1 cellular context compared by ENCODE assay signal in the genomic region with DNA sequence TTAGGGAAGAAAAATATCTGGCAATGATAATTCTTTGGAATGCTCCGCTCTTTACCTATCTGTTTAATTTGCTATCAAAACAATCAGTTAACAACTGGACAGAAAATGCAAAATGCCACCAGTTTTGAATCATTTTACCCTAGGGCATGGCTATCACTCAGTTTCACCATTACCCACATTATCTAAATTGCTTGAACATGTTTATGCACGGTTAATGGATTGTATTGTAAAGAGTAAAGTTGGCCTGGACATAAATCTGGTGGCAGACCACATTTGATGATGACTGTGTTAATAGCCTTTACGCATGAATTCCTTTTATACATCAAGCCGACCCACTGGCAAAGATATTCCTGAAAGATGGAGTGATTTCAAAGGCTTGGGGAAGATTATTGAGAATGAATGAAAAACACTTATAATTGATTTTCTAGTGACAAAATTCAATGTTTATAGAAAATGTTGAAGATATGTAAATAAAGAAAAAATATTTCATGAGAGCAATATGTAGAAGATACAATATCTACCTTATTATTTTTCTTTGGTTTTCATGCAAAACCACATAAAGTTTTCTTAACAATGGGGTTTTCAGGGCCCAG.
TF ChIP-seq lines count a peak whose summit lies in the region.

No MANE protein-coding gene starts in this region.

TF ChIP-seq in HEK293, 187 proteins besides CTCF, POLR2A, EP300 and RAD21 (continued from another document and continues in another):
- TF ChIP-seq, protein P1, sequence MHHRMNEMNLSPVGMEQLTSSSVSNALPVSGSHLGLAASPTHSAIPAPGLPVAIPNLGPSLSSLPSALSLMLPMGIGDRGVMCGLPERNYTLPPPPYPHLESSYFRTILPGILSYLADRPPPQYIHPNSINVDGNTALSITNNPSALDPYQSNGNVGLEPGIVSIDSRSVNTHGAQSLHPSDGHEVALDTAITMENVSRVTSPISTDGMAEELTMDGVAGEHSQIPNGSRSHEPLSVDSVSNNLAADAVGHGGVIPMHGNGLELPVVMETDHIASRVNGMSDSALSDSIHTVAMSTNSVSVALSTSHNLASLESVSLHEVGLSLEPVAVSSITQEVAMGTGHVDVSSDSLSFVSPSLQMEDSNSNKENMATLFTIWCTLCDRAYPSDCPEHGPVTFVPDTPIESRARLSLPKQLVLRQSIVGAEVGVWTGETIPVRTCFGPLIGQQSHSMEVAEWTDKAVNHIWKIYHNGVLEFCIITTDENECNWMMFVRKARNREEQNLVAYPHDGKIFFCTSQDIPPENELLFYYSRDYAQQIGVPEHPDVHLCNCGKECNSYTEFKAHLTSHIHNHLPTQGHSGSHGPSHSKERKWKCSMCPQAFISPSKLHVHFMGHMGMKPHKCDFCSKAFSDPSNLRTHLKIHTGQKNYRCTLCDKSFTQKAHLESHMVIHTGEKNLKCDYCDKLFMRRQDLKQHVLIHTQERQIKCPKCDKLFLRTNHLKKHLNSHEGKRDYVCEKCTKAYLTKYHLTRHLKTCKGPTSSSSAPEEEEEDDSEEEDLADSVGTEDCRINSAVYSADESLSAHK (tag by site-specific recombination; IDR thresholded peaks at IDR 0.05) = peak; percentile 96
- TF ChIP-seq ZNF140 (tag by site-specific recombination; IDR thresholded peaks at IDR 0.05) (no peak), ZNF837 (tag by site-specific recombination; IDR thresholded peaks at IDR 0.05) (no peak), HOXC10 (CRISPR knock-in tag; IDR thresholded peaks at IDR 0.05) (no peak), ZNF404 (tag by site-specific recombination; IDR thresholded peaks at IDR 0.05) (no peak), ZNF174 (tag by site-specific recombination; IDR thresholded peaks at IDR 0.05) (no peak), ZBTB44 (tag by site-specific recombination; IDR thresholded peaks at IDR 0.05) (peak; percentile 98), ZNF610 (tag by site-specific recombination; IDR thresholded peaks at IDR 0.05; ENCODE audit: borderline replicate concordance) (peak; percentile 61; the same call in 1 of the 2 replicates), ZNF214 (tag by site-specific recombination; IDR thresholded peaks at IDR 0.05; ENCODE audit: borderline replicate concordance) (no peak), ATF2 (tag by site-specific recombination; IDR thresholded peaks at IDR 0.05; ENCODE audit: low read depth) (no peak; the same call in 1 of the 2 replicates), PRDM6 (tag by site-specific recombination; IDR thresholded peaks at IDR 0.05) (peak; percentile 97), ZNF311 (tag by site-specific recombination; IDR thresholded peaks at IDR 0.05; ENCODE audit: borderline replicate concordance) (no peak), ZNF654 (tag by site-specific recombination; IDR thresholded peaks at IDR 0.05; ENCODE audit: low read depth) (no peak; the same call in 1 of the 2 replicates), ZNF133 (tag by site-specific recombination; IDR thresholded peaks at IDR 0.05) (no peak), REST (tag by site-specific recombination; IDR thresholded peaks at IDR 0.05) (no peak), ZNF354C (tag by site-specific recombination; IDR thresholded peaks at IDR 0.05; ENCODE audit: borderline replicate concordance, low read depth) (0 out of 2 replicates have a peak, but pooled peaks have one; percentile 27), ZFP69B (tag by site-specific recombination; IDR thresholded peaks at IDR 0.05) (no peak), ZNF692 (tag by site-specific recombination; IDR thresholded peaks at IDR 0.05) (peak; percentile 50; the same call in 1 of the 2 replicates), ZNF776 (tag by site-specific recombination; IDR thresholded peaks at IDR 0.05; ENCODE audit: borderline replicate concordance) (no peak), ZNF341 (tag by site-specific recombination; IDR thresholded peaks at IDR 0.05; ENCODE audit: low read depth) (no peak), ZNF645 (tag by site-specific recombination; IDR thresholded peaks at IDR 0.05) (peak; percentile 71; the same call in 1 of the 2 replicates), ZNF488 (tag by site-specific recombination; IDR thresholded peaks at IDR 0.05) (peak; percentile 91; the same call in 1 of the 2 replicates), ZNF624 (tag by site-specific recombination; IDR thresholded peaks at IDR 0.05) (no peak), ZNF548 (tag by site-specific recombination; IDR thresholded peaks at IDR 0.05) (no peak), ZNF10 (tag by site-specific recombination; IDR thresholded peaks at IDR 0.05) (0 out of 2 replicates have a peak, but pooled peaks have one; percentile 60), ZNF223 (tag by site-specific recombination; IDR thresholded peaks at IDR 0.05) (no peak), ZNF664 (tag by site-specific recombination; IDR thresholded peaks at IDR 0.05) (peak; percentile 67), ZNF529 (tag by site-specific recombination; IDR thresholded peaks at IDR 0.05; ENCODE audit: insufficient replicate concordance) (no peak), SCRT1 (tag by site-specific recombination; IDR thresholded peaks at IDR 0.05; ENCODE audit: borderline replicate concordance) (peak; percentile 49; the same call in 1 of the 2 replicates), SETDB1 (IDR thresholded peaks at IDR 0.05; ENCODE audit: insufficient read length, low read length) (no peak)
- TF ChIP-seq, protein P2, sequence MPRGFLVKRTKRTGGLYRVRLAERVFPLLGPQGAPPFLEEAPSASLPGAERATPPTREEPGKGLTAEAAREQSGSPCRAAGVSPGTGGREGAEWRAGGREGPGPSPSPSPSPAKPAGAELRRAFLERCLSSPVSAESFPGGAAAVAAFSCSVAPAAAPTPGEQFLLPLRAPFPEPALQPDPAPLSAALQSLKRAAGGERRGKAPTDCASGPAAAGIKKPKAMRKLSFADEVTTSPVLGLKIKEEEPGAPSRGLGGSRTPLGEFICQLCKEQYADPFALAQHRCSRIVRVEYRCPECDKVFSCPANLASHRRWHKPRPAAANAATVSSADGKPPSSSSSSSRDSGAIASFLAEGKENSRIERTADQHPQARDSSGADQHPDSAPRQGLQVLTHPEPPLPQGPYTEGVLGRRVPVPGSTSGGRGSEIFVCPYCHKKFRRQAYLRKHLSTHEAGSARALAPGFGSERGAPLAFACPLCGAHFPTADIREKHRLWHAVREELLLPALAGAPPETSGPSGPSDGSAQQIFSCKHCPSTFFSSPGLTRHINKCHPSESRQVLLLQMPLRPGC (tag by site-specific recombination; IDR thresholded peaks at IDR 0.05) = peak; percentile 98
- TF ChIP-seq, protein P3, sequence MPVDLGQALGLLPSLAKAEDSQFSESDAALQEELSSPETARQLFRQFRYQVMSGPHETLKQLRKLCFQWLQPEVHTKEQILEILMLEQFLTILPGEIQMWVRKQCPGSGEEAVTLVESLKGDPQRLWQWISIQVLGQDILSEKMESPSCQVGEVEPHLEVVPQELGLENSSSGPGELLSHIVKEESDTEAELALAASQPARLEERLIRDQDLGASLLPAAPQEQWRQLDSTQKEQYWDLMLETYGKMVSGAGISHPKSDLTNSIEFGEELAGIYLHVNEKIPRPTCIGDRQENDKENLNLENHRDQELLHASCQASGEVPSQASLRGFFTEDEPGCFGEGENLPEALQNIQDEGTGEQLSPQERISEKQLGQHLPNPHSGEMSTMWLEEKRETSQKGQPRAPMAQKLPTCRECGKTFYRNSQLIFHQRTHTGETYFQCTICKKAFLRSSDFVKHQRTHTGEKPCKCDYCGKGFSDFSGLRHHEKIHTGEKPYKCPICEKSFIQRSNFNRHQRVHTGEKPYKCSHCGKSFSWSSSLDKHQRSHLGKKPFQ (tag by site-specific recombination; IDR thresholded peaks at IDR 0.05) = peak; percentile 78; the same call in 1 of the 2 replicates
- TF ChIP-seq, protein P4, sequence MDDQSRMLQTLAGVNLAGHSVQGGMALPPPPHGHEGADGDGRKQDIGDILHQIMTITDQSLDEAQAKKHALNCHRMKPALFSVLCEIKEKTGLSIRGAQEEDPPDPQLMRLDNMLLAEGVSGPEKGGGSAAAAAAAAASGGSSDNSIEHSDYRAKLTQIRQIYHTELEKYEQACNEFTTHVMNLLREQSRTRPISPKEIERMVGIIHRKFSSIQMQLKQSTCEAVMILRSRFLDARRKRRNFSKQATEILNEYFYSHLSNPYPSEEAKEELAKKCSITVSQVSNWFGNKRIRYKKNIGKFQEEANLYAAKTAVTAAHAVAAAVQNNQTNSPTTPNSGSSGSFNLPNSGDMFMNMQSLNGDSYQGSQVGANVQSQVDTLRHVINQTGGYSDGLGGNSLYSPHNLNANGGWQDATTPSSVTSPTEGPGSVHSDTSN (CRISPR knock-in tag; IDR thresholded peaks at IDR 0.05) = no peak
